Comparison of ENCODE assay signal across 8 cellular contexts in the genomic region with DNA sequence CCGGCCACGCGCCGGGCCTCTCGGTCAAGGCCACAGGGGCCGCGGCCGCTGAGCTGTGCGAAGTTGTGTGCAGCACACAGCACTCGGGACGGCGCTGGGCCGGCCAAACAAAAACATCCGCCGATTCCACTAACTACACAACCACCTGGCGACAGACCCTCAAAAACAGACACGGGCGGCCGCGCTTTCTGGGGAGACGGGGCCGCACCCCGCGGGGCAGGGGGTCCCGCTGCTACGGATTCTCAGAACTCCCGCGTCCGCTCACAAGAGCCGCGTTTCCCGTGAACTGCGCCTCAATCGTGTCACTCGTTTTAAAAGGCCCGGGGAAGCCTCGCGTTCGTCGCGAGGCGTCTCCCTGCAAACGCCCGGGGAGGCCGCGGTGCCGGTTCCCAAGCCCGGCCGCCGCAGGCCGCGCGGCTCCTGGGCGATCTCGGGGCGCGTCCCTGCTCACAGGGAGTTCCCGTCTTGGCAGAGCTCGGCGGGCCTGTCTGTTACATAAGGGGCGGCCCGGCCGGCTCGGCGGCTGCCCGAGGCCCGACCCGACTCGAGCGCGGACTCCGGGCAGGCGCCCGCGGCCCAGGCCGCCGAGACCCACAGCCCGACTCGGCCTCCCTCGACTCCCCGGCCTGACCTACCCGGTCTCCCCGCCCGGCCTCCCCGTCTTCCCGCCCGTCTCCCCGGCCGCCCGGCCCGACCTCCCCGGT. TPM values are rescaled to one million over a fixed set of nuclear protein-coding genes. Genes with fewer than 3 reads are reported as not detected.
DNase-seq lines count a peak whose midpoint lies in the region; ATAC-seq and TF ChIP-seq lines count a peak whose summit lies in the region.

No MANE protein-coding gene starts in this region.

- no peak overlapping the region for H2AFZ ChIP-seq in osteoblast (ENCODE audit: low read length)

- peaks cover 40% of the 10 kb centered on the region for H3K4me1 Mint-ChIP-seq in activated T-helper 2 cell treated with anti-CD3 and anti-CD28 coated beads, Interferon-gamma antibody, Interleukin-2, Interleukin-4, amounts not matched to agents 10 μg/mL and 5 μg/mL and 100 μg/mL, durations not matched to agents 14 hours and 24 hours and 36 hours (ENCODE audit: low read depth)

- H3K4me3 Mint-ChIP-seq in activated T-helper 2 cell treated with anti-CD3 and anti-CD28 coated beads, Interferon-gamma antibody, Interleukin-2, Interleukin-4, amounts not matched to agents 10 μg/mL and 5 μg/mL and 100 μg/mL, durations not matched to agents 14 hours and 24 hours and 36 hours (ENCODE audit: low read depth) = peak overlapping the region; percentile 91

- H3K4me2 ChIP-seq in DOHH2 (ENCODE audit: low read length) (peak overlapping the region; percentile 94), osteoblast (ENCODE audit: insufficient read depth, low read length) (peak overlapping the region; percentile 97)

- peak; percentile 62 for ATAC-seq in gastroesophageal sphincter
- no peak for ATAC-seq in GM21367 (IDR thresholded peaks at IDR 0.05; ENCODE audit: unreplicated experiment)

- intact Hi-C loops in activated T-helper 2 cell treated with anti-CD3 and anti-CD28 coated beads, Interferon-gamma antibody, Interleukin-2, Interleukin-4, amounts not matched to agents 10 μg/mL and 5 μg/mL and 100 μg/mL, durations not matched to agents 14 hours and 24 hours and 36 hours (cut with micrococcal nuclease) = loop anchor here (5.0 kb wide), 1 partner anchor 41 kb away; no protein-coding TSS in a partner anchor

- no peak for TF ChIP-seq EP300 in gastroesophageal sphincter (IDR thresholded peaks at IDR 0.05)

- peaks cover 28% of the 10 kb centered on the region for H4K20me1 ChIP-seq in DOHH2 (ENCODE audit: control insufficient read depth, insufficient read depth, low read depth, low read length)
- H4K20me1 ChIP-seq in osteoblast (ENCODE audit: insufficient read depth, low read length) = peaks cover 45% of the 10 kb centered on the region

- H3K4me3 ChIP-seq in DOHH2 (ENCODE audit: low read length) (peak overlapping the region; percentile 89), HUES48 (ENCODE audit: low read depth, low read length) (peak overlapping the region; percentile 79), gastroesophageal sphincter (peak overlapping the region; percentile 47 to 86), osteoblast (ENCODE audit: insufficient read depth, low read length) (peak overlapping the region; percentile 87)

- peak overlapping the region; percentile 61 for H3K9ac ChIP-seq in HUES48 (ENCODE audit: low read depth, low read length)

- no peaks in the 10 kb centered on the region for H3K9me2 ChIP-seq in DOHH2 (replicated peaks; ENCODE audit: control insufficient read depth, low read length)

- peak in 1 of 2 donors; percentile 18 for TF ChIP-seq POLR2A in gastroesophageal sphincter (IDR thresholded peaks at IDR 0.05)

- H3K27me3 ChIP-seq in DOHH2 (ENCODE audit: control insufficient read depth, low read length) = peaks cover 15% of the 10 kb centered on the region
- no peaks in the 10 kb centered on the region for H3K27me3 ChIP-seq in HUES48 (ENCODE audit: control insufficient read depth, insufficient read depth, low read length)
- no peaks in the 10 kb centered on the region for H3K27me3 ChIP-seq in gastroesophageal sphincter
- no peaks in the 10 kb centered on the region for H3K27me3 ChIP-seq in osteoblast (ENCODE audit: insufficient read depth, low read length)

- TF ChIP-seq CTCF in DOHH2 (IDR thresholded peaks at IDR 0.05; ENCODE audit: low read depth, low read length, poor library complexity, severe bottlenecking) (no peak), gastroesophageal sphincter (IDR thresholded peaks at IDR 0.05) (no peak), osteoblast (IDR thresholded peaks at IDR 0.05; ENCODE audit: extremely low read depth, low read depth, low read length) (no peak)

- H3K9me3 ChIP-seq in DOHH2 (ENCODE audit: control insufficient read depth, insufficient read depth, low read length) (no peaks in the 10 kb centered on the region), HUES48 (ENCODE audit: control insufficient read depth, insufficient read depth, low read length) (peaks cover 14% of the 10 kb centered on the region), gastroesophageal sphincter (peaks cover 0 to 18% (median 0%) of the 10 kb centered on the region in 3 donors), osteoblast (ENCODE audit: low read depth, low read length) (no peaks in the 10 kb centered on the region)

- peak overlapping the region; percentile 45 for H3K27ac ChIP-seq in DOHH2 (ENCODE audit: low read depth, low read length)
- H3K27ac ChIP-seq in HUES48 (ENCODE audit: low read depth, low read length) = no peak overlapping the region
- H3K27ac ChIP-seq in gastroesophageal sphincter = peak overlapping the region; percentile 77 to 95 (median 88)
- H3K27ac ChIP-seq in osteoblast (ENCODE audit: low read depth, low read length) = peak overlapping the region; percentile 92

- H3K79me2 ChIP-seq in DOHH2 (ENCODE audit: control insufficient read depth, low read length) (peaks cover 61% of the 10 kb centered on the region), osteoblast (ENCODE audit: insufficient read depth, low read length) (peaks cover 53% of the 10 kb centered on the region)

- H3K36me3 Mint-ChIP-seq in activated T-helper 2 cell treated with anti-CD3 and anti-CD28 coated beads, Interferon-gamma antibody, Interleukin-2, Interleukin-4, amounts not matched to agents 10 μg/mL and 5 μg/mL and 100 μg/mL, durations not matched to agents 14 hours and 24 hours and 36 hours (ENCODE audit: low read depth) = peaks cover 46% of the 10 kb centered on the region

- H3F3A ChIP-seq in DOHH2 (ENCODE audit: control insufficient read depth, insufficient read depth) = peaks cover 6% of the 10 kb centered on the region; the same call in 1 of the 2 replicates

- no peaks in the 10 kb centered on the region for H3K27me3 Mint-ChIP-seq in activated T-helper 2 cell treated with anti-CD3 and anti-CD28 coated beads, Interferon-gamma antibody, Interleukin-2, Interleukin-4, amounts not matched to agents 10 μg/mL and 5 μg/mL and 100 μg/mL, durations not matched to agents 14 hours and 24 hours and 36 hours (ENCODE audit: low read depth)

- H3K27ac Mint-ChIP-seq in activated T-helper 2 cell treated with anti-CD3 and anti-CD28 coated beads, Interferon-gamma antibody, Interleukin-2, Interleukin-4, amounts not matched to agents 10 μg/mL and 5 μg/mL and 100 μg/mL, durations not matched to agents 14 hours and 24 hours and 36 hours = peak overlapping the region; percentile 82

- no CpG with 5 or more reads among the region's 92 CpGs for WGBS in gastroesophageal sphincter (ENCODE audit: low coverage in 1 of 2), 2 donors

- DNase-seq in activated T-helper 2 cell treated with anti-CD3 and anti-CD28 coated beads, Interferon-gamma antibody, Interleukin-2, Interleukin-4, amounts not matched to agents 10 μg/mL and 5 μg/mL and 100 μg/mL, durations not matched to agents 14 hours and 24 hours and 36 hours (ENCODE audit: low spot score) = peak; percentile 26
- DNase-seq in osteoblast (ENCODE audit: insufficient read length, low spot score, missing footprints) = peak; percentile 91
- DNase-seq in SKM-1 treated with dmso at 0.1 percent for 144 hours (lab: John Stamatoyannopoulos, UW; ENCODE audit: unreplicated experiment) = no peak
- DNase-seq in 8988T = no peak

- H3K36me3 ChIP-seq in DOHH2 (ENCODE audit: control insufficient read depth, low read length) (peaks cover 51% of the 10 kb centered on the region), HUES48 (ENCODE audit: control insufficient read depth, insufficient read depth, low read length) (peaks cover 30% of the 10 kb centered on the region), gastroesophageal sphincter (peaks cover 0 to 34% of the 10 kb centered on the region in 2 donors), osteoblast (ENCODE audit: insufficient read depth, low read length) (peaks cover 21% of the 10 kb centered on the region)

- H3K4me1 ChIP-seq in DOHH2 (ENCODE audit: control insufficient read depth, low read length) (peaks cover 40% of the 10 kb centered on the region), HUES48 (ENCODE audit: control insufficient read depth, insufficient read depth, low read length) (peaks cover 7% of the 10 kb centered on the region), gastroesophageal sphincter (peaks cover 0 to 57% (median 31%) of the 10 kb centered on the region in 3 donors), osteoblast (ENCODE audit: insufficient read depth, low read length) (peaks cover 17% of the 10 kb centered on the region)

- H3K9me3 Mint-ChIP-seq in activated T-helper 2 cell treated with anti-CD3 and anti-CD28 coated beads, Interferon-gamma antibody, Interleukin-2, Interleukin-4, amounts not matched to agents 10 μg/mL and 5 μg/mL and 100 μg/mL, durations not matched to agents 14 hours and 24 hours and 36 hours = peaks cover 8% of the 10 kb centered on the region

RNA-seq across cellular contexts. Expression of gene BRD1, which starts 0.9 kb away (rescaled TPM):
- 41.3 and 46.2 TPM in 2 replicates for total RNA-seq in activated T-helper 2 cell treated with anti-CD3 and anti-CD28 coated beads, Interferon-gamma antibody, Interleukin-2, Interleukin-4, amounts not matched to agents 10 μg/mL and 5 μg/mL and 100 μg/mL, durations not matched to agents 14 hours and 24 hours and 36 hours
- total RNA-seq in gastroesophageal sphincter = 10 to 100 TPM; 36.0 to 66.0 (median 45.5) TPM
- 23.5 and 25.9 TPM in 2 replicates for total RNA-seq in osteoblast

RNA-seq across cellular contexts. Expression of gene ZBED4, which starts 26.9 kb away (rescaled TPM):
- 25.2 and 25.6 TPM in 2 replicates for total RNA-seq in activated T-helper 2 cell treated with anti-CD3 and anti-CD28 coated beads, Interferon-gamma antibody, Interleukin-2, Interleukin-4, amounts not matched to agents 10 μg/mL and 5 μg/mL and 100 μg/mL, durations not matched to agents 14 hours and 24 hours and 36 hours
- total RNA-seq in gastroesophageal sphincter (10 to 100 TPM in 1 of 4 donors, 1 to 10 TPM in 3; 6.9 to 12.3 (median 7.1) TPM), osteoblast (8.0 and 8.3 TPM in 2 replicates)

Comparison
In these comparisons a context has a peak if more than half of its experiments do, and no peak if none do; other contexts are left out.
1. DNase-seq: peak in activated T-helper 2 cell treated with anti-CD3 and anti-CD28 coated beads, Interferon-gamma antibody, Interleukin-2, Interleukin-4, amounts not matched to agents 10 μg/mL and 5 μg/mL and 100 μg/mL, durations not matched to agents 14 hours and 24 hours and 36 hours (single experiment) and osteoblast (single experiment); none in SKM-1 treated with dmso at 0.1 percent for 144 hours (single experiment) and 8988T (single experiment).
2. Peak in every context shown above with its lines, with median percentiles within 50 percentile points of each other: H3K4me3 ChIP-seq.